In genomic region chr18:12476955-12477354, GRCh38 we compare ENCODE assay signal across 28 cellular contexts.
"Had no signal": no experiment of that assay in that cellular context is flagged by ENCODE, and none has a peak within 500 bp of the region (broad histone marks: within the 10 kb centered on the region; RNA-seq: fewer than 3 reads in every experiment).

No MANE protein-coding gene starts in this region.

- ATAC-seq: activated CD4-positive, alpha-beta T cell treated with anti-CD3 and anti-CD28 coated beads for 36 hours; activated T-cell treated with anti-CD3 and anti-CD28 coated beads, Interleukin-2, amount 50 U/mL, for 4 hours; esophagus mucosa had no signal

- H3K27ac ChIP-seq: hepatocyte, left ventricle myocardium inferior, ovary, prostate gland, tibial artery had no signal

- H3K36me3 ChIP-seq: ovary, prostate gland had no signal

- H2AFZ ChIP-seq: hepatocyte had no signal

- H3K27ac Mint-ChIP-seq: activated B cell treated with CpG ODN at 0.5 μM for 24 hours; activated CD4-positive, alpha-beta T cell treated with anti-CD3 and anti-CD28 coated beads for 36 hours; activated naive CD8-positive, alpha-beta T cell treated with anti-CD3 and anti-CD28 coated beads for 36 hours; activated T-helper 2 cell treated with anti-CD3 and anti-CD28 coated beads, Interferon-gamma antibody, Interleukin-2, Interleukin-4, amounts not matched to agents 10 μg/mL and 5 μg/mL and 100 μg/mL, durations not matched to agents 14 hours and 24 hours and 36 hours; dendritic cell treated with granulocyte-macrophage colony-stimulating factor and Interleukin-4, amounts not matched to agents 40 ng/mL and 50 ng/mL, for 4 days; mesothelial cell of epicardium; natural killer cell treated with Interleukin-12 subunit alpha and Interleukin-12 subunit beta and Interleukin-15 and Interleukin-18, amount 100 ng/mL, for 72 hours; stimulated activated naive CD8-positive, alpha-beta T cell treated with anti-CD3 and anti-CD28 coated beads, Interleukin-15, Interleukin-2, amounts not matched to agents 100 ng/mL and 50 ng/mL, for 24 hours had no signal

- H3K4me2 ChIP-seq: hepatocyte had no signal

- FAIRE-seq: bronchial epithelial cell had no signal

- H3K79me2 ChIP-seq: hepatocyte had no signal

- H3K4me1 Mint-ChIP-seq: activated B cell treated with CpG ODN at 0.5 μM for 24 hours; activated CD4-positive, alpha-beta T cell treated with anti-CD3 and anti-CD28 coated beads for 36 hours; activated naive CD8-positive, alpha-beta T cell treated with anti-CD3 and anti-CD28 coated beads for 36 hours; mesothelial cell of epicardium had no signal

- H3K27me3 Mint-ChIP-seq: activated B cell treated with CpG ODN at 0.5 μM for 24 hours; activated CD4-positive, alpha-beta T cell treated with anti-CD3 and anti-CD28 coated beads for 36 hours; activated naive CD8-positive, alpha-beta T cell treated with anti-CD3 and anti-CD28 coated beads for 36 hours; dendritic cell treated with granulocyte-macrophage colony-stimulating factor and Interleukin-4, amounts not matched to agents 40 ng/mL and 50 ng/mL, for 4 days; natural killer cell treated with Interleukin-12 subunit alpha and Interleukin-12 subunit beta and Interleukin-15 and Interleukin-18, amount 100 ng/mL, for 72 hours; stimulated activated naive CD8-positive, alpha-beta T cell treated with anti-CD3 and anti-CD28 coated beads, Interleukin-15, Interleukin-2, amounts not matched to agents 100 ng/mL and 50 ng/mL, for 24 hours had no signal

- H3K27me3 ChIP-seq: hepatocyte, ovary, tibial artery had no signal

- H3K9me3 Mint-ChIP-seq: activated B cell treated with CpG ODN at 0.5 μM for 24 hours; activated naive CD8-positive, alpha-beta T cell treated with anti-CD3 and anti-CD28 coated beads for 36 hours; activated T-cell treated with anti-CD3 and anti-CD28 coated beads, Interleukin-2, amount 50 U/mL, for 4 hours; activated T-helper 2 cell treated with anti-CD3 and anti-CD28 coated beads, Interferon-gamma antibody, Interleukin-2, Interleukin-4, amounts not matched to agents 10 μg/mL and 5 μg/mL and 100 μg/mL, durations not matched to agents 14 hours and 24 hours and 36 hours; dendritic cell treated with granulocyte-macrophage colony-stimulating factor and Interleukin-4, amounts not matched to agents 40 ng/mL and 50 ng/mL, for 4 days; mesothelial cell of epicardium; natural killer cell treated with Interleukin-12 subunit alpha and Interleukin-12 subunit beta and Interleukin-15 and Interleukin-18, amount 100 ng/mL, for 72 hours; stimulated activated naive CD8-positive, alpha-beta T cell treated with anti-CD3 and anti-CD28 coated beads, Interleukin-15, Interleukin-2, amounts not matched to agents 100 ng/mL and 50 ng/mL, for 24 hours had no signal

- H3K4me3 ChIP-seq: hepatocyte, left ventricle myocardium inferior, ovary, prostate gland, tibial artery had no signal

- H3K9me3 ChIP-seq: left ventricle myocardium inferior, ovary, prostate gland, tibial artery had no signal

- H3K36me3 Mint-ChIP-seq: activated naive CD8-positive, alpha-beta T cell treated with anti-CD3 and anti-CD28 coated beads for 36 hours; natural killer cell treated with Interleukin-12 subunit alpha and Interleukin-12 subunit beta and Interleukin-15 and Interleukin-18, amount 100 ng/mL, for 72 hours had no signal

- H3K4me1 ChIP-seq: left ventricle myocardium inferior, prostate gland had no signal

- H3K4me3 Mint-ChIP-seq: activated B cell treated with CpG ODN at 0.5 μM for 24 hours; activated CD4-positive, alpha-beta T cell treated with anti-CD3 and anti-CD28 coated beads for 36 hours; activated naive CD8-positive, alpha-beta T cell treated with anti-CD3 and anti-CD28 coated beads for 36 hours; activated T-cell treated with anti-CD3 and anti-CD28 coated beads, Interleukin-2, amount 50 U/mL, for 4 hours; dendritic cell treated with granulocyte-macrophage colony-stimulating factor and Interleukin-4, amounts not matched to agents 40 ng/mL and 50 ng/mL, for 4 days; mesothelial cell of epicardium; natural killer cell treated with Interleukin-12 subunit alpha and Interleukin-12 subunit beta and Interleukin-15 and Interleukin-18, amount 100 ng/mL, for 72 hours; stimulated activated naive CD8-positive, alpha-beta T cell treated with anti-CD3 and anti-CD28 coated beads, Interleukin-15, Interleukin-2, amounts not matched to agents 100 ng/mL and 50 ng/mL, for 24 hours had no signal

- DNase-seq: activated B cell treated with CpG ODN at 0.5 μM for 24 hours; activated CD4-positive, alpha-beta T cell treated with anti-CD3 and anti-CD28 coated beads for 36 hours; activated CD4-positive, alpha-beta T cell treated with anti-CD3 and anti-CD28 coated beads, Interleukin-2, amount 50 U/mL, for 4 hours; activated CD8-positive, alpha-beta memory T cell treated with anti-CD3 and anti-CD28 coated beads for 24 hours; activated CD8-positive, alpha-beta memory T cell treated with anti-CD3 and anti-CD28 coated beads, Interleukin-2, amount 50 U/mL, for 4 hours; activated naive CD4-positive, alpha-beta T cell treated with Interleukin-2 at 50 U/mL for 16 hours; activated naive CD8-positive, alpha-beta T cell treated with anti-CD3 and anti-CD28 coated beads for 36 hours; activated T-cell treated with anti-CD3 and anti-CD28 coated beads, Interleukin-2, amount 50 U/mL, for 4 hours; amniotic stem cell; effector CD8-positive, alpha-beta T cell; foreskin melanocyte; glutamatergic neuron; left ventricle myocardium inferior; ovary; stimulated activated CD4-positive, alpha-beta T cell treated with anti-CD3 and anti-CD28 coated beads, Interleukin-4, amount 100 ng/mL, for 24 hours; substantia nigra; T-helper 1 cell; T-helper 9 cell; tibial artery had no signal
